ENCODE assay signal across 8 cellular contexts in genomic region chr2:121650554-121650930, GRCh38. TPM values are rescaled to one million over a fixed set of nuclear protein-coding genes. Genes with fewer than 3 reads are reported as not detected.
A peak's percentile ranks its signal among the peaks of the same experiment; 100 is the strongest.
DNase-seq lines count a peak whose midpoint lies in the region; ATAC-seq and TF ChIP-seq lines count a peak whose summit lies in the region.

No MANE protein-coding gene starts in this region.

- ATAC-seq in CD4-positive, alpha-beta T cell (ENCODE audit: poor library complexity) = no peak
- ATAC-seq in HCT116 (no peak), psoas muscle (no peak), HG02588 (IDR thresholded peaks at IDR 0.05; ENCODE audit: unreplicated experiment) (no peak), GM18870 (IDR thresholded peaks at IDR 0.05; ENCODE audit: unreplicated experiment) (no peak)

- no TSS peak for BruUV-seq in HCT116 (replicated peaks; lab: Mats Ljungman, UMichigan)

- RAD21 ChIA-PET in HCT116 (lab: Charles Lee; ENCODE audit: low non-redundant PET in 1 of 2, low total read pairs in 2 of 2, uncharacterized antibody in 2 of 2, unreplicated experiment in 2 of 2) = no interaction called here

- TF ChIP-seq RAD21 in HCT116 (IDR thresholded peaks at IDR 0.05; ENCODE audit: low read depth) = no peak

- peaks cover 34% of the 10 kb centered on the region for H3K36me3 Mint-ChIP-seq in CD4-positive, alpha-beta T cell (ENCODE audit: low read depth)
- peaks cover 37% of the 10 kb centered on the region for H3K36me3 Mint-ChIP-seq in activated CD4-positive, alpha-beta T cell treated with anti-CD3 and anti-CD28 coated beads, Interleukin-2, amount 10 ng/mL, durations not matched to agents 7 days and 5 days (ENCODE audit: low read depth)

- DNase-seq in CD4-positive, alpha-beta T cell = peak in 3 of 10 experiments; percentile 3 to 6 (median 5)
- no peak for DNase-seq in HCT116 (ENCODE audit: low read depth, low spot score)
- no peak for DNase-seq in activated CD4-positive, alpha-beta T cell treated with anti-CD3 and anti-CD28 coated beads, Interleukin-2, amount 10 ng/mL, durations not matched to agents 7 days and 5 days
- DNase-seq in fibroblast of lung (ENCODE audit: low read depth in 2 of 2) = peak; percentile 15 to 34
- DNase-seq in psoas muscle = no peak
- DNase-seq in NCI-H1092 treated with DMSO at 0.1 percent for 48 hours (lab: John Stamatoyannopoulos, UW) = no peak

- H2AFZ ChIP-seq in HCT116 (ENCODE audit: low read depth, low read length, poor library complexity, severe bottlenecking) (peak overlapping the region; percentile 3), fibroblast of lung (ENCODE audit: low read length) (peak overlapping the region; percentile 98)

- peak overlapping the region; percentile 78 to 86 for H3K4me3 ChIP-seq in HCT116 (replicated peaks in 1 of 2; ENCODE audit: low read depth in 1 of 2, low read length in 2 of 2)
- H3K4me3 ChIP-seq in fibroblast of lung (replicated peaks in 1 of 4; ENCODE audit: control extremely low read depth in 1 of 4, insufficient read depth in 1 of 4, low read depth in 3 of 4, low read length in 4 of 4) = peak overlapping the region; percentile 87 to 98 (median 96)
- H3K4me3 ChIP-seq in psoas muscle = peak overlapping the region; percentile 87

- peak overlapping the region; percentile 86 for H3K4me2 ChIP-seq in HCT116 (ENCODE audit: low read length)
- H3K4me2 ChIP-seq in fibroblast of lung (ENCODE audit: extremely low read depth, insufficient read depth, low read length) = peak overlapping the region; percentile 95

- POLR2A ChIA-PET in CD4-positive, alpha-beta T cell (lab: Charles Lee) = interaction anchor here (0.7 to 4.4 kb wide), 9 partner anchors 13 to 1721 kb away, joined by 3 to 154 read pairs (median 6); partner anchors contain the start of gene RNU4ATAC
- POLR2A ChIA-PET in HCT116 (lab: Charles Lee) = interaction anchor here (1.3 to 3.3 kb wide), 2 partner anchors 10 to 120 kb away, joined by 3 to 22 read pairs; partner anchors contain the start of gene RNU4ATAC
- POLR2A ChIA-PET in activated CD4-positive, alpha-beta T cell treated with anti-CD3 and anti-CD28 coated beads, Interleukin-2, amount 10 ng/mL, durations not matched to agents 7 days and 5 days (lab: Charles Lee) = no interaction called here

- H3K79me2 ChIP-seq in HCT116 (ENCODE audit: insufficient read depth, low read length) (peaks cover 54% of the 10 kb centered on the region), fibroblast of lung (ENCODE audit: control insufficient read depth, insufficient read depth, low read length) (peaks cover 47% of the 10 kb centered on the region)

- intact Hi-C loops in CD4-positive, alpha-beta T cell (cut with DNase I, micrococcal nuclease) = loop anchor here (1.0 to 5.0 kb wide), 4 partner anchors 47 to 102 kb away; partner anchors contain the start of gene NIFK (in 1 of the 2)
- intact Hi-C loops in HCT116 (cut with micrococcal nuclease) = loop anchor here (5.0 kb wide), 1 partner anchor 37 kb away; no protein-coding TSS in a partner anchor
- intact Hi-C loops in psoas muscle (cut with DNase I) = loop anchor here in 1 of 2 donors (5.0 kb wide), 1 partner anchor 67 kb away; no protein-coding TSS in a partner anchor

- no peak for TF ChIP-seq POLR2A in HCT116 (IDR thresholded peaks at IDR 0.05; ENCODE audit: borderline replicate concordance, extremely low read depth, insufficient read depth, insufficient read length)

- no peaks in the 10 kb centered on the region for H4K20me1 ChIP-seq in HCT116 (ENCODE audit: insufficient read depth)
- H4K20me1 ChIP-seq in fibroblast of lung (ENCODE audit: control insufficient read depth, extremely low read depth, insufficient read depth, low read length) = no peaks in the 10 kb centered on the region

- peak overlapping the region; percentile 94 for H3K27ac ChIP-seq in CD4-positive, alpha-beta T cell (ENCODE audit: low read depth, low read length)
- H3K27ac ChIP-seq in HCT116 (ENCODE audit: low read depth, low read length) = peak overlapping the region; percentile 87
- H3K27ac ChIP-seq in fibroblast of lung (ENCODE audit: insufficient read depth, low read length) = peak overlapping the region; percentile 99
- peak overlapping the region; percentile 96 for H3K27ac ChIP-seq in psoas muscle

- 1 to 2% (median 2%) methylated on average over 12 of the region's 12 CpGs for WGBS in psoas muscle, 3 donors

- H3K27ac Mint-ChIP-seq in CD4-positive, alpha-beta T cell = peak overlapping the region; percentile 99
- H3K27ac Mint-ChIP-seq in activated CD4-positive, alpha-beta T cell treated with anti-CD3 and anti-CD28 coated beads, Interleukin-2, amount 10 ng/mL, durations not matched to agents 7 days and 5 days = peak overlapping the region; percentile 100

- H3K36me3 ChIP-seq in HCT116 (ENCODE audit: control insufficient read depth in 1 of 2, insufficient read depth in 2 of 2, low read length in 2 of 2) (no peaks in the 10 kb centered on the region), fibroblast of lung (ENCODE audit: control insufficient read depth, insufficient read depth, low read length) (no peaks in the 10 kb centered on the region), psoas muscle (ENCODE audit: insufficient read depth in 1 of 2, low read depth in 1 of 2) (peaks cover 0 to 12% of the 10 kb centered on the region in 2 donors)

- H3K9me2 ChIP-seq in HCT116 (ENCODE audit: insufficient read depth) = no peaks in the 10 kb centered on the region

- H3K9ac ChIP-seq in HCT116 (ENCODE audit: low read length) = peak overlapping the region; percentile 69
- H3K9ac ChIP-seq in fibroblast of lung (ENCODE audit: insufficient read depth, low read length) = peak overlapping the region; percentile 89

- H3K9me3 ChIP-seq in CD4-positive, alpha-beta T cell (ENCODE audit: control insufficient read depth, low read length) = no peaks in the 10 kb centered on the region
- H3K9me3 ChIP-seq in HCT116 (ENCODE audit: control insufficient read depth in 1 of 2, insufficient read depth in 1 of 2, low read depth in 1 of 2, low read length in 2 of 2) = no peaks in the 10 kb centered on the region
- no peaks in the 10 kb centered on the region for H3K9me3 ChIP-seq in fibroblast of lung (ENCODE audit: control insufficient read depth, insufficient read depth, low read depth, low read length)
- no peaks in the 10 kb centered on the region for H3K9me3 ChIP-seq in psoas muscle

- H3K9me3 Mint-ChIP-seq in CD4-positive, alpha-beta T cell = no peaks in the 10 kb centered on the region
- no peaks in the 10 kb centered on the region for H3K9me3 Mint-ChIP-seq in activated CD4-positive, alpha-beta T cell treated with anti-CD3 and anti-CD28 coated beads, Interleukin-2, amount 10 ng/mL, durations not matched to agents 7 days and 5 days

- peaks cover 71% of the 10 kb centered on the region for H3K4me1 Mint-ChIP-seq in CD4-positive, alpha-beta T cell (ENCODE audit: low read depth)
- H3K4me1 Mint-ChIP-seq in activated CD4-positive, alpha-beta T cell treated with anti-CD3 and anti-CD28 coated beads, Interleukin-2, amount 10 ng/mL, durations not matched to agents 7 days and 5 days = peaks cover 59% of the 10 kb centered on the region

- no peaks in the 10 kb centered on the region for H3K27me3 ChIP-seq in CD4-positive, alpha-beta T cell (ENCODE audit: control insufficient read depth, insufficient read depth, low read length)
- H3K27me3 ChIP-seq in HCT116 (ENCODE audit: insufficient read depth, low read length) (no peaks in the 10 kb centered on the region), fibroblast of lung (ENCODE audit: control insufficient read depth, insufficient read depth, low read length) (no peaks in the 10 kb centered on the region), psoas muscle (ENCODE audit: insufficient read depth in 3 of 3, low read length in 2 of 3) (no peaks in the 10 kb centered on the region)

- peak overlapping the region; percentile 98 for H3K4me3 Mint-ChIP-seq in CD4-positive, alpha-beta T cell
- H3K4me3 Mint-ChIP-seq in activated CD4-positive, alpha-beta T cell treated with anti-CD3 and anti-CD28 coated beads, Interleukin-2, amount 10 ng/mL, durations not matched to agents 7 days and 5 days = peak overlapping the region; percentile 95

- H3K4me1 ChIP-seq in HCT116 (ENCODE audit: control insufficient read depth in 1 of 2, insufficient read depth in 2 of 2, low read length in 2 of 2) = peaks cover 6 to 19% of the 10 kb centered on the region in 2 experiments; a peak in 3 of 4 replicates
- peaks cover 3% of the 10 kb centered on the region for H3K4me1 ChIP-seq in fibroblast of lung (ENCODE audit: control insufficient read depth, extremely low read depth, insufficient read depth, low read length)
- H3K4me1 ChIP-seq in psoas muscle = peaks cover 41% of the 10 kb centered on the region

- H3K27me3 Mint-ChIP-seq in CD4-positive, alpha-beta T cell = peaks cover 4% of the 10 kb centered on the region
- no peaks in the 10 kb centered on the region for H3K27me3 Mint-ChIP-seq in activated CD4-positive, alpha-beta T cell treated with anti-CD3 and anti-CD28 coated beads, Interleukin-2, amount 10 ng/mL, durations not matched to agents 7 days and 5 days

- CTCF ChIA-PET in CD4-positive, alpha-beta T cell (lab: Charles Lee) = interaction anchor here (1.6 to 3.3 kb wide), 3 partner anchors 49 to 119 kb away, joined by 10 to 19 read pairs (median 11); partner anchors contain the start of gene RNU4ATAC
- CTCF ChIA-PET in HCT116 (lab: Charles Lee) = no interaction called here
- CTCF ChIA-PET in activated CD4-positive, alpha-beta T cell treated with anti-CD3 and anti-CD28 coated beads, Interleukin-2, amount 10 ng/mL, durations not matched to agents 7 days and 5 days (lab: Charles Lee) = interaction anchor here (1.0 to 1.4 kb wide), 7 partner anchors 10 to 120 kb away, joined by 3 to 4 read pairs (median 3); partner anchors contain the start of gene RNU4ATAC

- TF ChIP-seq CTCF in CD4-positive, alpha-beta T cell (IDR thresholded peaks at IDR 0.05) = no peak
- TF ChIP-seq CTCF in HCT116 (IDR thresholded peaks at IDR 0.05 in 2 of 3, conservative IDR thresholded peaks at IDR 0.05 in 1 of 3; ENCODE audit: borderline replicate concordance in 1 of 3, insufficient read depth in 1 of 3, low read depth in 2 of 3, low read length in 2 of 3) (no peak), fibroblast of lung (conservative IDR thresholded peaks at IDR 0.05 in 1 of 2, IDR thresholded peaks at IDR 0.05 in 1 of 2; ENCODE audit: low read depth in 1 of 2, low read length in 2 of 2) (no peak), psoas muscle (IDR thresholded peaks at IDR 0.05) (no peak)

RNA-seq across cellular contexts. Expression of gene CLASP1, which starts 1.3 kb away (rescaled TPM):
- total RNA-seq in CD4-positive, alpha-beta T cell = 10 to 100 TPM; 58.0 to 58.5 TPM
- total RNA-seq in HCT116 (2021; ENCODE audit: unreplicated experiment) (41.9 TPM), fibroblast of lung (33.6 and 48.4 TPM in 2 replicates), psoas muscle (10 to 100 TPM; 38.8 to 60.7 (median 50.4) TPM)
- 17.0 TPM in 2 replicates for polyA plus RNA-seq in HCT116 (2012)
- total RNA-seq in activated CD4-positive, alpha-beta T cell treated with anti-CD3 and anti-CD28 coated beads, Interleukin-2, amount 10 ng/mL, durations not matched to agents 7 days and 5 days = 10 to 100 TPM; 52.7 to 54.9 TPM
- polyA plus RNA-seq in fibroblast of lung (6.0 and 7.3 TPM in 2 replicates), psoas muscle (10 to 100 TPM; 11.6 to 27.3 (median 12.3) TPM)
- polyA plus RNA-seq in fibroblast of lung (2012) = 19.1 TPM in 2 replicates
- polyA minus RNA-seq in fibroblast of lung (ENCODE audit: low replicate concordance) = 17.5 and 23.6 TPM in 2 replicates

Comparison
In these comparisons a context has a peak if more than half of its experiments do, and no peak if none do; other contexts are left out.
1. DNase-seq: peak in fibroblast of lung (2 of 2); none in HCT116 (single experiment), activated CD4-positive, alpha-beta T cell treated with anti-CD3 and anti-CD28 coated beads, Interleukin-2, amount 10 ng/mL, durations not matched to agents 7 days and 5 days (single experiment), psoas muscle (0 of 2) and NCI-H1092 treated with DMSO at 0.1 percent for 48 hours (single experiment).
2. Peak in every context shown above with its lines, with median percentiles within 50 percentile points of each other: H3K27ac ChIP-seq and H3K4me3 ChIP-seq.